In the genomic region with DNA sequence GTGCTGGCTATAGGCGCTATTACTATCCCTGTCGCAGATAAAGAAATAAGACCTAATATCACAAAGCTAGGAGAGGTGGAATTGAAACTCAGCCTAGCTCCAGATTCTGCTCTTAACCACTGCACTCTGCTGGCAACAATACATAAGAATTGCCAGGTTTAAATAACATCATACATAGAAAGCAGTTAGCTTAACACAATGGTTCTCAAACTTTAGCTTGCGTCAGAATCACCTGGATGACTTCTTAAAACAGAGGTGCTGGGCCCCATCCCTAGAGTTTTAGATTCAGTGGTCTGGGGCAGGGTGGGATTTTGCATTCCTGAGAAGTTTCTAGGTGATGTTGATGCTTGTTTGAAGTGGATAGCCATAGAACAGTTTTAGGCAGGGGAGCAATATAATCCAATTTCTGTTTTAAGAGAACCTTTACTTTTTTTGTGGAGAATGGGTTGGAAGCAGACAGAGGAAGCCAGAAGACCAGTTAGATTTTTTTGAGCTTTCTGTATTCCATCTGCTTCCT, we compare ENCODE assay signal across 10 cellular contexts. TPM values are rescaled to one million over a fixed set of nuclear protein-coding genes. Genes with fewer than 3 reads are reported as not detected.
DNase-seq lines count a peak whose midpoint lies in the region; ATAC-seq, FAIRE-seq and TF ChIP-seq lines count a peak whose summit lies in the region.
"Had no signal": no experiment of that assay in that cellular context is flagged by ENCODE, and none has a peak within 500 bp of the region (broad histone marks: within the 10 kb centered on the region; RNA-seq: fewer than 3 reads in every experiment).

No MANE protein-coding gene starts in this region.

- peaks cover 12% of the 10 kb centered on the region for H3K36me3 Mint-ChIP-seq in CD4-positive, CD25-positive, alpha-beta regulatory T cell
- H3K36me3 Mint-ChIP-seq in IgD-negative memory B cell (peaks cover 2% of the 10 kb centered on the region), naive B cell (peaks cover 0 to 8% of the 10 kb centered on the region in 2 donors)

- RAD21 ChIA-PET in GM12878 (lab: Charles Lee; ENCODE audit: unreplicated experiment): interaction anchor here (0.6 to 3.0 kb wide), 7 partner anchors 16 to 163 kb away, joined by 3 to 13 read pairs (median 5); no protein-coding TSS in a partner anchor

- no peak for ATAC-seq in CD4-positive, CD25-positive, alpha-beta regulatory T cell (ENCODE audit: low read depth in 2 of 2)
- no peak for ATAC-seq in GM12878
- no peak for ATAC-seq in naive B cell (ENCODE audit: low read depth in 2 of 2)
- ATAC-seq in GM19463 (IDR thresholded peaks at IDR 0.05; ENCODE audit: unreplicated experiment): no peak
- ATAC-seq in HG03280 (IDR thresholded peaks at IDR 0.05; ENCODE audit: unreplicated experiment): no peak

- peaks cover 6% of the 10 kb centered on the region for H3K79me2 ChIP-seq in GM12878 (ENCODE audit: control insufficient read depth, insufficient read depth, low read length)

- no peak for TF ChIP-seq RAD21 in GM12878 (IDR thresholded peaks at IDR 0.05; ENCODE audit: insufficient read depth, low read depth, low read length)

- no peak overlapping the region for H2AFZ ChIP-seq in GM12878 (ENCODE audit: control insufficient read depth, low read depth, low read length)

- peak; percentile 18 for FAIRE-seq in GM12878 (lab: Jason Lieb, UNC)

- peaks cover 7% of the 10 kb centered on the region for H3K36me3 ChIP-seq in CD4-positive, CD25-positive, alpha-beta regulatory T cell (ENCODE audit: control insufficient read depth, insufficient read depth, low read length)
- H3K36me3 ChIP-seq in GM12878 (ENCODE audit: control insufficient read depth in 2 of 2, insufficient read depth in 2 of 2, low read length in 1 of 2): no peaks in the 10 kb centered on the region; a peak in 1 of 4 replicates

- no peak for TF ChIP-seq EP300 in GM12878 (IDR thresholded peaks at IDR 0.05; ENCODE audit: borderline replicate concordance in 1 of 2, control insufficient read depth in 1 of 2, low read depth in 2 of 2, low read length in 2 of 2)

- peak overlapping the region; percentile 19 for H3K4me3 ChIP-seq in CD4-positive, CD25-positive, alpha-beta regulatory T cell (ENCODE audit: low read depth, low read length)
- H3K4me3 ChIP-seq in GM12878: peak overlapping the region; percentile 98

- no TSS peak for BruUV-seq in GM12878 (replicated peaks; lab: Mats Ljungman, UMichigan)

- H3K27me3 ChIP-seq in CD4-positive, CD25-positive, alpha-beta regulatory T cell (ENCODE audit: control insufficient read depth, insufficient read depth, low read length): no peaks in the 10 kb centered on the region
- no peaks in the 10 kb centered on the region for H3K27me3 ChIP-seq in GM12878 (replicated peaks in 1 of 2; ENCODE audit: control insufficient read depth in 2 of 2, insufficient read depth in 2 of 2, low read length in 1 of 2)

- DNase-seq in CD4-positive, CD25-positive, alpha-beta regulatory T cell: no peak
- DNase-seq in GM12878 (ENCODE audit: low read depth, low spot score) (no peak), naive B cell (no peak), NCI-H345 treated with DMSO at 0.1 percent for 48 hours (lab: John Stamatoyannopoulos, UW; ENCODE audit: unreplicated experiment) (no peak), AG08396 (ENCODE audit: low spot score) (no peak)
- DNase-seq: mucosa of descending colon, NCI-H1417 treated with DMSO at 0.1 percent for 48 hours had no signal

- SMC1A ChIA-PET in GM12878 (lab: Charles Lee; ENCODE audit: uncharacterized antibody, unreplicated experiment): interaction anchor here (0.5 to 3.1 kb wide), 7 partner anchors 13 to 165 kb away, joined by 3 to 11 read pairs (median 3); no protein-coding TSS in a partner anchor

- 67% methylated on average over 3 of the region's 3 CpGs for WGBS in GM12878 (ENCODE audit: insufficient coverage, insufficient replicate concordance, low lambda C conversion rate, missing lambda C conversion rate)

- peaks cover 4 to 46% (median 26%) of the 10 kb centered on the region in 4 donors for H3K4me1 Mint-ChIP-seq in CD4-positive, CD25-positive, alpha-beta regulatory T cell
- H3K4me1 Mint-ChIP-seq in IgD-negative memory B cell: peaks cover 11 to 18% (median 13%) of the 10 kb centered on the region in 3 donors
- peaks cover 19 to 44% (median 27%) of the 10 kb centered on the region in 3 donors for H3K4me1 Mint-ChIP-seq in naive B cell

- TF ChIP-seq CTCF in GM12878 (IDR thresholded peaks at IDR 0.05 in 2 of 3, conservative IDR thresholded peaks at IDR 0.05 in 1 of 3; ENCODE audit: control insufficient read depth in 2 of 3, extremely low read depth in 1 of 3, insufficient read depth in 1 of 3, low read depth in 3 of 3, low read length in 3 of 3): no peak

- in situ Hi-C loops in GM12878 (cut with MboI): no loop called here

- peak overlapping the region; percentile 85 to 90 (median 90) for H3K4me3 Mint-ChIP-seq in CD4-positive, CD25-positive, alpha-beta regulatory T cell
- H3K4me3 Mint-ChIP-seq in IgD-negative memory B cell (peak overlapping the region; percentile 78 to 88 (median 86)), naive B cell (peak overlapping the region in 7 of 8 donors; percentile 2 to 87 (median 81))

- H3K4me1 ChIP-seq in CD4-positive, CD25-positive, alpha-beta regulatory T cell (ENCODE audit: control insufficient read depth, insufficient read depth, low read length, poor library complexity, severe bottlenecking): peaks cover 34% of the 10 kb centered on the region
- peaks cover 9% of the 10 kb centered on the region for H3K4me1 ChIP-seq in GM12878 (ENCODE audit: control insufficient read depth, insufficient read depth, low read length)

- no peak overlapping the region for H3K9ac ChIP-seq in GM12878 (ENCODE audit: control insufficient read depth, insufficient read depth, low read length)

- TF ChIP-seq POLR2A in GM12878 (IDR thresholded peaks at IDR 0.05; ENCODE audit: low read depth, low read length): no peak

- H4K20me1 ChIP-seq in GM12878 (ENCODE audit: control insufficient read depth, insufficient read depth): no peaks in the 10 kb centered on the region

- no peaks in the 10 kb centered on the region for H3K9me3 Mint-ChIP-seq in CD4-positive, CD25-positive, alpha-beta regulatory T cell
- H3K9me3 Mint-ChIP-seq in IgD-negative memory B cell (no peaks in the 10 kb centered on the region), naive B cell (no peaks in the 10 kb centered on the region)

- H3K27ac ChIP-seq in CD4-positive, CD25-positive, alpha-beta regulatory T cell (ENCODE audit: insufficient read depth, low read length, poor library complexity, severe bottlenecking): no peak overlapping the region
- no peak overlapping the region for H3K27ac ChIP-seq in GM12878 (ENCODE audit: control insufficient read depth, insufficient read depth)

- CTCF ChIA-PET in GM12878 (lab: Yijun Ruan, JAX): interaction anchor here (0.7 to 3.9 kb wide), 5 partner anchors 16 to 134 kb away, joined by 3 to 30 read pairs (median 9); no protein-coding TSS in a partner anchor

- no peaks in the 10 kb centered on the region for H3K9me3 ChIP-seq in CD4-positive, CD25-positive, alpha-beta regulatory T cell (ENCODE audit: control insufficient read depth in 2 of 2, low read length in 2 of 2)
- no peaks in the 10 kb centered on the region for H3K9me3 ChIP-seq in GM12878 (replicated peaks; ENCODE audit: control insufficient read depth, insufficient read depth, low read length)
- H3K9me3 ChIP-seq: mucosa of descending colon had no signal

- intact Hi-C loops in GM12878 (cut with micrococcal nuclease; ENCODE audit: unreplicated experiment): no loop called here

- peak overlapping the region in 2 of 3 donors; percentile 60 to 87 for H3K27ac Mint-ChIP-seq in CD4-positive, CD25-positive, alpha-beta regulatory T cell
- H3K27ac Mint-ChIP-seq in IgD-negative memory B cell (no peak overlapping the region), naive B cell (peak overlapping the region in 1 of 6 donors; percentile 28)

- no peaks in the 10 kb centered on the region for H3K27me3 Mint-ChIP-seq in CD4-positive, CD25-positive, alpha-beta regulatory T cell
- peaks cover 8% of the 10 kb centered on the region for H3K27me3 Mint-ChIP-seq in IgD-negative memory B cell
- peaks cover 7 to 8% (median 7%) of the 10 kb centered on the region in 3 donors for H3K27me3 Mint-ChIP-seq in naive B cell

- H3K4me2 ChIP-seq in GM12878 (ENCODE audit: control insufficient read depth, insufficient read depth): peak overlapping the region; percentile 49

- POLR2A ChIA-PET in GM12878 (lab: Charles Lee): interaction anchor here (0.7 to 2.3 kb wide), 4 partner anchors 13 to 90 kb away, joined by 3 to 9 read pairs (median 5); a partner anchor contains a TSS

RNA-seq across cellular contexts. Expression of a gene that starts 1.1 kb away (rescaled TPM):
- total RNA-seq in CD4-positive, CD25-positive, alpha-beta regulatory T cell: 32.5 TPM
- polyA plus RNA-seq in CD4-positive, CD25-positive, alpha-beta regulatory T cell: 10 to 100 TPM; 28.9 to 35.8 (median 32.5) TPM
- 25.2 TPM for polyA plus RNA-seq in IgD-negative memory B cell
- total RNA-seq in GM12878 (2013; cell fraction: nucleolus; rRNA removed): 61.8 and 62.1 TPM in 2 replicates
- total RNA-seq in GM12878 (2014; rRNA removed): 25.5 and 29.0 TPM in 2 replicates
- 23.4 and 24.7 TPM in 2 replicates for total RNA-seq in GM12878 (2014; rRNA removed; fragmentation: Illumina TruSeq; extraction: Trizol)
- 34.5 and 36.0 TPM in 2 replicates for total RNA-seq in GM12878 (2021)
- 7.1 TPM for polyA plus RNA-seq in GM12878 (2011; ENCODE audit: low read depth)
- polyA plus RNA-seq in GM12878 (2011; rRNA removed): 21.7 and 30.0 TPM in 2 replicates
- 30.6 and 38.4 TPM in 2 replicates for polyA plus RNA-seq in GM12878 (2011; cell fraction: cytosol; rRNA removed)
- 80.7 and 94.3 TPM in 2 replicates for polyA plus RNA-seq in GM12878 (2011; cell fraction: nucleus; rRNA removed)
- 17.8 and 18.0 TPM in 2 replicates for polyA plus RNA-seq in GM12878 (2012)
- 16.0 and 25.2 TPM in 2 replicates for polyA plus RNA-seq in GM12878 (2014; fragmentation: Illumina TruSeq; extraction: Trizol)
- 10 to 100 TPM in 1 of 2 experiments, 1 to 10 TPM in 1; 8.6 to 29.0 TPM for polyA plus RNA-seq in GM12878 (2014; fragmentation: Nextera tagmentation; extraction: Ambion mirVana)
- polyA plus RNA-seq in GM12878 (2014; rRNA removed): 30.4 and 32.5 TPM in 2 replicates
- polyA plus RNA-seq in GM12878 (2016; fragmentation: Nextera tagmentation; extraction: Ambion mirVana): 10 to 100 TPM; 32.6 to 35.2 TPM
- polyA minus RNA-seq in GM12878 (2011; rRNA and poly(A)+ RNA removed): 24.7 and 34.4 TPM in 2 replicates
- 11.0 and 12.3 TPM in 2 replicates for polyA minus RNA-seq in GM12878 (2011; cell fraction: cytosol; rRNA and poly(A)+ RNA removed)
- 20.6 and 26.1 TPM in 2 replicates for polyA minus RNA-seq in GM12878 (2011; cell fraction: nucleus; rRNA and poly(A)+ RNA removed)
- 10 to 100 TPM in 5 of 6 donors, 1 to 10 TPM in 1; 4.2 to 26.6 (median 20.0) TPM for polyA plus RNA-seq in naive B cell (ENCODE audit: low read depth in 6 of 6)

RNA-seq across cellular contexts. Expression of a gene that starts 3.8 kb away (rescaled TPM):
- not detected for total RNA-seq in CD4-positive, CD25-positive, alpha-beta regulatory T cell
- not detected for polyA plus RNA-seq in CD4-positive, CD25-positive, alpha-beta regulatory T cell
- polyA plus RNA-seq in IgD-negative memory B cell (not detected), GM12878 (2011; rRNA removed) (0.03 TPM in 1 of 2 replicates, not detected in the other), GM12878 (2014; fragmentation: Illumina TruSeq; extraction: Trizol) (0.06 and 0.24 TPM in 2 replicates), GM12878 (2014; fragmentation: Nextera tagmentation; extraction: Ambion mirVana) (under 1 TPM; 0.03 to 0.05 TPM), GM12878 (2014; rRNA removed) (0.20 and 0.50 TPM in 2 replicates), GM12878 (2016; fragmentation: Nextera tagmentation; extraction: Ambion mirVana) (under 1 TPM; 0.09 to 0.19 TPM), naive B cell (ENCODE audit: low read depth in 6 of 6) (not detected)
- total RNA-seq in GM12878 (2013; cell fraction: nucleolus; rRNA removed): not detected in 2 replicates
- total RNA-seq in GM12878 (2014; rRNA removed) (0.22 and 0.40 TPM in 2 replicates), GM12878 (2014; rRNA removed; fragmentation: Illumina TruSeq; extraction: Trizol) (0.13 and 0.18 TPM in 2 replicates), GM12878 (2021) (0.24 and 0.41 TPM in 2 replicates)
- not detected for polyA plus RNA-seq in GM12878 (2011; ENCODE audit: low read depth)
- 0.05 TPM in 1 of 2 replicates, not detected in the other for polyA plus RNA-seq in GM12878 (2011; cell fraction: cytosol; rRNA removed)
- 0.09 TPM in 1 of 2 replicates, not detected in the other for polyA plus RNA-seq in GM12878 (2011; cell fraction: nucleus; rRNA removed)
- polyA plus RNA-seq in GM12878 (2012): 0.07 TPM in 1 of 2 replicates, not detected in the other
- not detected in 2 replicates for polyA minus RNA-seq in GM12878 (2011; rRNA and poly(A)+ RNA removed)
- not detected in 2 replicates for polyA minus RNA-seq in GM12878 (2011; cell fraction: cytosol; rRNA and poly(A)+ RNA removed)
- polyA minus RNA-seq in GM12878 (2011; cell fraction: nucleus; rRNA and poly(A)+ RNA removed): not detected in 2 replicates

RNA-seq across cellular contexts. Expression of a gene that starts 23.0 kb away (rescaled TPM):
- not detected for total RNA-seq in CD4-positive, CD25-positive, alpha-beta regulatory T cell
- not detected for polyA plus RNA-seq in CD4-positive, CD25-positive, alpha-beta regulatory T cell
- not detected for polyA plus RNA-seq in IgD-negative memory B cell
- not detected in 2 replicates for total RNA-seq in GM12878 (2013; cell fraction: nucleolus; rRNA removed)
- total RNA-seq in GM12878 (2014; rRNA removed): not detected in 2 replicates
- total RNA-seq in GM12878 (2014; rRNA removed; fragmentation: Illumina TruSeq; extraction: Trizol): not detected in 2 replicates
- not detected in 2 replicates for total RNA-seq in GM12878 (2021)
- polyA plus RNA-seq in GM12878 (2011; ENCODE audit: low read depth): not detected
- polyA plus RNA-seq in GM12878 (2011; rRNA removed): not detected in 2 replicates
- polyA plus RNA-seq in GM12878 (2011; cell fraction: cytosol; rRNA removed): not detected in 2 replicates
- polyA plus RNA-seq in GM12878 (2011; cell fraction: nucleus; rRNA removed): not detected in 2 replicates
- not detected in 2 replicates for polyA plus RNA-seq in GM12878 (2012)
- polyA plus RNA-seq in GM12878 (2014; fragmentation: Illumina TruSeq; extraction: Trizol): not detected in 2 replicates
- polyA plus RNA-seq in GM12878 (2014; fragmentation: Nextera tagmentation; extraction: Ambion mirVana): not detected
- not detected in 2 replicates for polyA plus RNA-seq in GM12878 (2014; rRNA removed)
- not detected for polyA plus RNA-seq in GM12878 (2016; fragmentation: Nextera tagmentation; extraction: Ambion mirVana)
- not detected in 2 replicates for polyA minus RNA-seq in GM12878 (2011; rRNA and poly(A)+ RNA removed)
- not detected in 2 replicates for polyA minus RNA-seq in GM12878 (2011; cell fraction: cytosol; rRNA and poly(A)+ RNA removed)
- polyA minus RNA-seq in GM12878 (2011; cell fraction: nucleus; rRNA and poly(A)+ RNA removed): not detected in 2 replicates
- polyA plus RNA-seq in naive B cell (ENCODE audit: low read depth in 6 of 6): not detected
- total RNA-seq: mucosa of descending colon had no signal

RNA-seq across cellular contexts. Expression of a gene that starts 24.4 kb away (rescaled TPM):
- not detected for total RNA-seq in CD4-positive, CD25-positive, alpha-beta regulatory T cell
- not detected for polyA plus RNA-seq in CD4-positive, CD25-positive, alpha-beta regulatory T cell
- not detected for polyA plus RNA-seq in IgD-negative memory B cell
- not detected in 2 replicates for total RNA-seq in GM12878 (2013; cell fraction: nucleolus; rRNA removed)
- 0.23 and 0.27 TPM in 2 replicates for total RNA-seq in GM12878 (2014; rRNA removed)
- not detected in 2 replicates for total RNA-seq in GM12878 (2014; rRNA removed; fragmentation: Illumina TruSeq; extraction: Trizol)
- 0.18 and 0.61 TPM in 2 replicates for total RNA-seq in GM12878 (2021)
- polyA plus RNA-seq in GM12878 (2011; ENCODE audit: low read depth): not detected
- polyA plus RNA-seq in GM12878 (2011; rRNA removed): 0.08 and 0.16 TPM in 2 replicates
- 0.32 and 0.43 TPM in 2 replicates for polyA plus RNA-seq in GM12878 (2011; cell fraction: cytosol; rRNA removed)
- polyA plus RNA-seq in GM12878 (2011; cell fraction: nucleus; rRNA removed): 0.18 and 0.34 TPM in 2 replicates
- 0.08 and 0.19 TPM in 2 replicates for polyA plus RNA-seq in GM12878 (2012)
- 0.29 TPM in 1 of 2 replicates, not detected in the other for polyA plus RNA-seq in GM12878 (2014; fragmentation: Illumina TruSeq; extraction: Trizol)
- polyA plus RNA-seq in GM12878 (2014; fragmentation: Nextera tagmentation; extraction: Ambion mirVana): under 1 TPM in 1 of 2 experiments, not detected in 1; 0.24 TPM
- 0.09 TPM in 1 of 2 replicates, not detected in the other for polyA plus RNA-seq in GM12878 (2014; rRNA removed)
- polyA plus RNA-seq in GM12878 (2016; fragmentation: Nextera tagmentation; extraction: Ambion mirVana): not detected
- polyA minus RNA-seq in GM12878 (2011; rRNA and poly(A)+ RNA removed): not detected in 2 replicates
- not detected in 2 replicates for polyA minus RNA-seq in GM12878 (2011; cell fraction: cytosol; rRNA and poly(A)+ RNA removed)
- 0.36 and 0.77 TPM in 2 replicates for polyA minus RNA-seq in GM12878 (2011; cell fraction: nucleus; rRNA and poly(A)+ RNA removed)
- polyA plus RNA-seq in naive B cell (ENCODE audit: low read depth in 6 of 6): not detected

RNA-seq across cellular contexts. Expression of a gene that starts 48.3 kb away (rescaled TPM):
- 0.67 TPM for total RNA-seq in CD4-positive, CD25-positive, alpha-beta regulatory T cell
- 1 to 10 TPM in 1 of 4 donors, under 1 TPM in 2, not detected in 1; 0.13 to 1.7 (median 0.16) TPM for polyA plus RNA-seq in CD4-positive, CD25-positive, alpha-beta regulatory T cell
- polyA plus RNA-seq in IgD-negative memory B cell (0.49 TPM), GM12878 (2011; rRNA removed) (8.9 and 17.6 TPM in 2 replicates), GM12878 (2014; fragmentation: Illumina TruSeq; extraction: Trizol) (26.5 and 35.5 TPM in 2 replicates), GM12878 (2014; fragmentation: Nextera tagmentation; extraction: Ambion mirVana) (10 to 100 TPM; 15.8 to 26.1 TPM), GM12878 (2014; rRNA removed) (21.1 and 24.5 TPM in 2 replicates), GM12878 (2016; fragmentation: Nextera tagmentation; extraction: Ambion mirVana) (10 to 100 TPM; 51.5 to 54.2 TPM), naive B cell (ENCODE audit: low read depth in 6 of 6) (1 to 10 TPM in 1 of 6 donors, under 1 TPM in 1, not detected in 4; 0.84 to 1.4 TPM)
- 15.3 and 17.4 TPM in 2 replicates for total RNA-seq in GM12878 (2013; cell fraction: nucleolus; rRNA removed)
- total RNA-seq in GM12878 (2014; rRNA removed) (15.8 TPM in 2 replicates), GM12878 (2014; rRNA removed; fragmentation: Illumina TruSeq; extraction: Trizol) (12.4 and 12.9 TPM in 2 replicates), GM12878 (2021) (34.0 and 34.7 TPM in 2 replicates)
- polyA plus RNA-seq in GM12878 (2011; ENCODE audit: low read depth): 7.4 TPM
- polyA plus RNA-seq in GM12878 (2011; cell fraction: cytosol; rRNA removed): 24.1 and 27.9 TPM in 2 replicates
- 86.4 and 103 TPM in 2 replicates for polyA plus RNA-seq in GM12878 (2011; cell fraction: nucleus; rRNA removed)
- polyA plus RNA-seq in GM12878 (2012): 10.6 and 18.3 TPM in 2 replicates
- 20.2 and 21.9 TPM in 2 replicates for polyA minus RNA-seq in GM12878 (2011; rRNA and poly(A)+ RNA removed)
- 11.0 and 11.6 TPM in 2 replicates for polyA minus RNA-seq in GM12878 (2011; cell fraction: cytosol; rRNA and poly(A)+ RNA removed)
- polyA minus RNA-seq in GM12878 (2011; cell fraction: nucleus; rRNA and poly(A)+ RNA removed): 9.6 and 19.3 TPM in 2 replicates

Comparison
In these comparisons a context has a peak if more than half of its experiments do, and no peak if none do; other contexts are left out.
1. H3K27ac Mint-ChIP-seq: peak in CD4-positive, CD25-positive, alpha-beta regulatory T cell (2 of 3); none in IgD-negative memory B cell (0 of 3).
2. Peak in every context shown above with its lines, with median percentiles within 50 percentile points of each other: H3K4me3 Mint-ChIP-seq.